ENCODE assay signal across 1 cellular context in the genomic region with DNA sequence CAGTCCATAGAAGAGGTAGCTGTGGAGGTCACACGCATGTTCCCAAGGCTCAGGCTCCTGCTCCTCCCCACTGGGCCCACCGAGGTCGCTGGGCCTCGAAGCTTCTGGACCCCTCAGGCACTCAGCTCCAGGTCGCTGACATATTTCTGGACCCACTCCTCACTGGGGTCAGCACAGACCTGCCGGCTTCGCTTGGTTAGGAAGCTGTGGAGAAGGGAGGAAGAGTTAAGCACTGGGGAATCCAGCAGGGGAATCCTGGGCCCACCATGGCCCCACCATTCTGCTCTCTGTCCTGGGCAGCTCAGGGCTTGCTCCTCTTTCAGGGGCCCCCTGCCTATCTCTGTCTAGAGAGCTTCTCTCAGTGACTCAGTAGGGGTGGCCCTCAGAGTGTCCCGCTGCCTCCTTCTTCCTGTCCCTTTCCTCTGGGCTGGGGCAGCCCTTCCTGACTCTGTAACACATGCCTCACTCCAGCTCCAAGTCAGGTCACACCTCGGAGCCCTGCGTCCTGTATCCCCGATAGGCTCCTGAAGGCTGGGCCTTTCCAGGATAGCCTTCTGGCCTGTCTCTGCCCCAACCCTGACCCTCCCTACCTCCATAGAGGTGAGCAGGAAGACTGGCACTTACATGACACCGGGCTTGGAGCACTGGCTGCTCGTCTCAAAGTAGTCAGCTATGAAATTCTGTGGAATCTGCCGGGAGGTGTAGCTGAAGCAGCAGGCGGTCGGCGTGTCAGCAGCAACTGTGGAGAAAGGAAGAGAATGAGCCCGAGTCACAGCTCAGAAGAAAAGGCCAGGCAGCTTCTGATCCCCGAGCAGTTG.
TF ChIP-seq lines count a peak whose summit lies in the region.

No MANE protein-coding gene starts in this region.

TF ChIP-seq in HepG2, 621 proteins besides CTCF, POLR2A, EP300 and RAD21:
- TF ChIP-seq HNF4A (CRISPR knock-in tag; IDR thresholded peaks at IDR 0.05) (no peak), GZF1 (CRISPR knock-in tag; IDR thresholded peaks at IDR 0.05) (no peak), THYN1 (CRISPR knock-in tag; IDR thresholded peaks at IDR 0.05; ENCODE audit: borderline replicate concordance, low read depth) (no peak), MLXIP (CRISPR knock-in tag; IDR thresholded peaks at IDR 0.05; ENCODE audit: borderline replicate concordance) (no peak), HNF4G (IDR thresholded peaks at IDR 0.05; ENCODE audit: borderline replicate concordance, low read depth, low read length) (no peak), HNF4G (CRISPR knock-in tag; IDR thresholded peaks at IDR 0.05; ENCODE audit: borderline replicate concordance, low read depth) (no peak)
- TF ChIP-seq, protein P1, sequence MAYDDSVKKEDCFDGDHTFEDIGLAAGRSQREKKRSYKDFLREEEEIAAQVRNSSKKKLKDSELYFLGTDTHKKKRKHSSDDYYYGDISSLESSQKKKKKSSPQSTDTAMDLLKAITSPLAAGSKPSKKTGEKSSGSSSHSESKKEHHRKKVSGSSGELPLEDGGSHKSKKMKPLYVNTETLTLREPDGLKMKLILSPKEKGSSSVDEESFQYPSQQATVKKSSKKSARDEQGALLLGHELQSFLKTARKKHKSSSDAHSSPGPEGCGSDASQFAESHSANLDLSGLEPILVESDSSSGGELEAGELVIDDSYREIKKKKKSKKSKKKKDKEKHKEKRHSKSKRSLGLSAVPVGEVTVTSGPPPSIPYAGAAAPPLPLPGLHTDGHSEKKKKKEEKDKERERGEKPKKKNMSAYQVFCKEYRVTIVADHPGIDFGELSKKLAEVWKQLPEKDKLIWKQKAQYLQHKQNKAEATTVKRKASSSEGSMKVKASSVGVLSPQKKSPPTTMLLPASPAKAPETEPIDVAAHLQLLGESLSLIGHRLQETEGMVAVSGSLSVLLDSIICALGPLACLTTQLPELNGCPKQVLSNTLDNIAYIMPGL (CRISPR knock-in tag; IDR thresholded peaks at IDR 0.05; ENCODE audit: borderline replicate concordance in 1 of 2, low read depth in 1 of 2): no peak
- TF ChIP-seq, protein P2, sequence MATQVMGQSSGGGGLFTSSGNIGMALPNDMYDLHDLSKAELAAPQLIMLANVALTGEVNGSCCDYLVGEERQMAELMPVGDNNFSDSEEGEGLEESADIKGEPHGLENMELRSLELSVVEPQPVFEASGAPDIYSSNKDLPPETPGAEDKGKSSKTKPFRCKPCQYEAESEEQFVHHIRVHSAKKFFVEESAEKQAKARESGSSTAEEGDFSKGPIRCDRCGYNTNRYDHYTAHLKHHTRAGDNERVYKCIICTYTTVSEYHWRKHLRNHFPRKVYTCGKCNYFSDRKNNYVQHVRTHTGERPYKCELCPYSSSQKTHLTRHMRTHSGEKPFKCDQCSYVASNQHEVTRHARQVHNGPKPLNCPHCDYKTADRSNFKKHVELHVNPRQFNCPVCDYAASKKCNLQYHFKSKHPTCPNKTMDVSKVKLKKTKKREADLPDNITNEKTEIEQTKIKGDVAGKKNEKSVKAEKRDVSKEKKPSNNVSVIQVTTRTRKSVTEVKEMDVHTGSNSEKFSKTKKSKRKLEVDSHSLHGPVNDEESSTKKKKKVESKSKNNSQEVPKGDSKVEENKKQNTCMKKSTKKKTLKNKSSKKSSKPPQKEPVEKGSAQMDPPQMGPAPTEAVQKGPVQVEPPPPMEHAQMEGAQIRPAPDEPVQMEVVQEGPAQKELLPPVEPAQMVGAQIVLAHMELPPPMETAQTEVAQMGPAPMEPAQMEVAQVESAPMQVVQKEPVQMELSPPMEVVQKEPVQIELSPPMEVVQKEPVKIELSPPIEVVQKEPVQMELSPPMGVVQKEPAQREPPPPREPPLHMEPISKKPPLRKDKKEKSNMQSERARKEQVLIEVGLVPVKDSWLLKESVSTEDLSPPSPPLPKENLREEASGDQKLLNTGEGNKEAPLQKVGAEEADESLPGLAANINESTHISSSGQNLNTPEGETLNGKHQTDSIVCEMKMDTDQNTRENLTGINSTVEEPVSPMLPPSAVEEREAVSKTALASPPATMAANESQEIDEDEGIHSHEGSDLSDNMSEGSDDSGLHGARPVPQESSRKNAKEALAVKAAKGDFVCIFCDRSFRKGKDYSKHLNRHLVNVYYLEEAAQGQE (IDR thresholded peaks at IDR 0.05; ENCODE audit: borderline replicate concordance in 1 of 2, low read depth in 1 of 2, low read length in 2 of 2): no peak
- TF ChIP-seq, protein P3, sequence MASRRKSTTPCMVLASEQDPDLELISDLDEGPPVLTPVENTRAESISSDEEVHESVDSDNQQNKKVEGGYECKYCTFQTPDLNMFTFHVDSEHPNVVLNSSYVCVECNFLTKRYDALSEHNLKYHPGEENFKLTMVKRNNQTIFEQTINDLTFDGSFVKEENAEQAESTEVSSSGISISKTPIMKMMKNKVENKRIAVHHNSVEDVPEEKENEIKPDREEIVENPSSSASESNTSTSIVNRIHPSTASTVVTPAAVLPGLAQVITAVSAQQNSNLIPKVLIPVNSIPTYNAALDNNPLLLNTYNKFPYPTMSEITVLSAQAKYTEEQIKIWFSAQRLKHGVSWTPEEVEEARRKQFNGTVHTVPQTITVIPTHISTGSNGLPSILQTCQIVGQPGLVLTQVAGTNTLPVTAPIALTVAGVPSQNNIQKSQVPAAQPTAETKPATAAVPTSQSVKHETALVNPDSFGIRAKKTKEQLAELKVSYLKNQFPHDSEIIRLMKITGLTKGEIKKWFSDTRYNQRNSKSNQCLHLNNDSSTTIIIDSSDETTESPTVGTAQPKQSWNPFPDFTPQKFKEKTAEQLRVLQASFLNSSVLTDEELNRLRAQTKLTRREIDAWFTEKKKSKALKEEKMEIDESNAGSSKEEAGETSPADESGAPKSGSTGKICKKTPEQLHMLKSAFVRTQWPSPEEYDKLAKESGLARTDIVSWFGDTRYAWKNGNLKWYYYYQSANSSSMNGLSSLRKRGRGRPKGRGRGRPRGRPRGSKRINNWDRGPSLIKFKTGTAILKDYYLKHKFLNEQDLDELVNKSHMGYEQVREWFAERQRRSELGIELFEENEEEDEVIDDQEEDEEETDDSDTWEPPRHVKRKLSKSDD (CRISPR knock-in tag; IDR thresholded peaks at IDR 0.05; ENCODE audit: low read depth): no peak
TF ChIP-seq in HepG2: peak in this region for 0.
